ENCODE assay signal across 21 cellular contexts in the genomic region with DNA sequence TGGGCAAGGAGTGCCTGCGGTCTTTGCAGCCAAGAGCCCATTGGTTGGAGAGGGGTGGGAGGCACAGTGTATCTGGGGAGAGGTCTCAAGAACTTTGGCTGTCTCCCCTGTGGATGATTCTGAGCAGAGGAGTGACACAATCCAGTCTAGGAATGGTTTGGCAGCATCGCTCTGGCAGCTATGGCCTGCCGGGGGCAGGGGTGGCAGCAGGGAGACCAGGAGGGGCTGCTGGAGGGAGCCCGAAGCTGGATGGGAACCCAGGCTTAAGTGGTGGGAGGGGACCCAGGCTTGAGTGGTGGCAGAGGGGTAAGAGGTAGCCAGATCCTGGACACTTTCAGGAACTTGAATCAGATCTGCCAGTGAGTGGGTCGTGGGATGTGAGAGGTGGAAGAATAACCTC. TPM values are rescaled to one million over a fixed set of nuclear protein-coding genes. Genes with fewer than 3 reads are reported as not detected.
DNase-seq lines count a peak whose midpoint lies in the region; ATAC-seq and TF ChIP-seq lines count a peak whose summit lies in the region.
"Had no signal": no experiment of that assay in that cellular context is flagged by ENCODE, and none has a peak within 500 bp of the region (broad histone marks: within the 10 kb centered on the region; RNA-seq: fewer than 3 reads in every experiment).

No MANE protein-coding gene starts in this region.

- H3K4me3 Mint-ChIP-seq in activated CD8-positive, alpha-beta memory T cell treated with anti-CD3 and anti-CD28 coated beads, Interleukin-2, amount 10 ng/mL, durations not matched to agents 7 days and 5 days = no peak overlapping the region
- H3K4me3 Mint-ChIP-seq: activated B cell treated with CpG ODN at 0.5 μM for 24 hours, nephron progenitor cell had no signal

- no peaks in the 10 kb centered on the region for H3K27me3 Mint-ChIP-seq in activated CD8-positive, alpha-beta memory T cell treated with anti-CD3 and anti-CD28 coated beads, Interleukin-2, amount 10 ng/mL, durations not matched to agents 7 days and 5 days
- H3K27me3 Mint-ChIP-seq: activated B cell treated with CpG ODN at 0.5 μM for 24 hours, progenitor cell of endocrine pancreas had no signal

- H3K4me3 ChIP-seq in SK-N-MC (peak overlapping the region; percentile 67), spleen (peak overlapping the region in 1 of 8 donors; percentile 40), testis (no peak overlapping the region)
- no peak overlapping the region for H3K4me3 ChIP-seq in effector memory CD4-positive, alpha-beta T cell (ENCODE audit: insufficient read depth, low read depth, low read length, poor library complexity, severe bottlenecking)
- H3K4me3 ChIP-seq: breast epithelium had no signal

- H3K4me1 Mint-ChIP-seq in activated CD8-positive, alpha-beta memory T cell treated with anti-CD3 and anti-CD28 coated beads, Interleukin-2, amount 10 ng/mL, durations not matched to agents 7 days and 5 days = peaks cover 48% of the 10 kb centered on the region

- peaks cover 52% of the 10 kb centered on the region for H3K4me1 ChIP-seq in effector memory CD4-positive, alpha-beta T cell (ENCODE audit: control insufficient read depth, insufficient read depth, low read length, poor library complexity, severe bottlenecking)
- H3K4me1 ChIP-seq in spleen (peaks cover 48 to 97% (median 84%) of the 10 kb centered on the region in 6 donors), testis (peaks cover 34% of the 10 kb centered on the region)
- H3K4me1 ChIP-seq: breast epithelium, foreskin keratinocyte had no signal

- peak overlapping the region; percentile 18 for H3K27ac Mint-ChIP-seq in activated CD8-positive, alpha-beta memory T cell treated with anti-CD3 and anti-CD28 coated beads, Interleukin-2, amount 10 ng/mL, durations not matched to agents 7 days and 5 days
- H3K27ac Mint-ChIP-seq: activated B cell treated with CpG ODN at 0.5 μM for 24 hours, progenitor cell of endocrine pancreas had no signal

- peak overlapping the region; percentile 77 for H3K9ac ChIP-seq in SK-N-MC (ENCODE audit: insufficient read length)

- intact Hi-C loops in spleen (cut with DNase I; ENCODE audit: low total_unique reads) = no loop called here
- intact Hi-C loops in testis (cut with DNase I; ENCODE audit: low total_unique reads) = no loop called here

- no peaks in the 10 kb centered on the region for H3K27me3 ChIP-seq in effector memory CD4-positive, alpha-beta T cell (replicated peaks; ENCODE audit: control insufficient read depth, insufficient read depth, low read length, poor library complexity, severe bottlenecking)
- no peaks in the 10 kb centered on the region for H3K27me3 ChIP-seq in spleen (replicated peaks in 1 of 7)
- H3K27me3 ChIP-seq in testis = no peaks in the 10 kb centered on the region
- H3K27me3 ChIP-seq: breast epithelium, foreskin keratinocyte had no signal

- WGBS in spleen, 5 donors = 67 to 87% (median 70%) methylated on average over 5 of the region's 5 CpGs
- 91% methylated on average over 5 of the region's 5 CpGs for WGBS in testis, 2 donors

- no peaks in the 10 kb centered on the region for H3K9me3 ChIP-seq in SK-N-MC (ENCODE audit: low read depth, low read length)
- no peaks in the 10 kb centered on the region for H3K9me3 ChIP-seq in effector memory CD4-positive, alpha-beta T cell (ENCODE audit: control insufficient read depth, low read length)
- H3K9me3 ChIP-seq in spleen = no peaks in the 10 kb centered on the region
- H3K9me3 ChIP-seq in testis = no peaks in the 10 kb centered on the region
- H3K9me3 ChIP-seq: breast epithelium had no signal

- CTCF ChIA-PET in activated CD8-positive, alpha-beta memory T cell treated with anti-CD3 and anti-CD28 coated beads, Interleukin-2, amount 10 ng/mL, durations not matched to agents 7 days and 5 days (lab: Charles Lee) = no interaction called here

- H3K27ac ChIP-seq in SK-N-MC = peak overlapping the region; percentile 99
- H3K27ac ChIP-seq in effector memory CD4-positive, alpha-beta T cell (ENCODE audit: insufficient read depth, low read length, poor library complexity, severe bottlenecking) = peak overlapping the region; percentile 19
- peak overlapping the region in 7 of 8 donors; percentile 29 to 96 (median 82) for H3K27ac ChIP-seq in spleen
- no peak overlapping the region for H3K27ac ChIP-seq in testis
- H3K27ac ChIP-seq: breast epithelium, foreskin keratinocyte had no signal

- no peak for ATAC-seq in activated CD8-positive, alpha-beta memory T cell treated with anti-CD3 and anti-CD28 coated beads, Interleukin-2, amount 10 ng/mL, durations not matched to agents 7 days and 5 days
- ATAC-seq: foreskin keratinocyte, PC-3 had no signal

- TF ChIP-seq CTCF in spleen (IDR thresholded peaks at IDR 0.05 in 8 of 11, conservative IDR thresholded peaks at IDR 0.05 in 3 of 11) = no peak
- TF ChIP-seq CTCF in testis (IDR thresholded peaks at IDR 0.05) = no peak

- TF ChIP-seq POLR2A in spleen (IDR thresholded peaks at IDR 0.05) = no peak
- TF ChIP-seq POLR2A in testis (IDR thresholded peaks at IDR 0.05) = no peak

- peak; percentile 25 for DNase-seq in activated CD8-positive, alpha-beta memory T cell treated with anti-CD3 and anti-CD28 coated beads, Interleukin-2, amount 10 ng/mL, durations not matched to agents 7 days and 5 days
- no peak for DNase-seq in activated CD8-positive, alpha-beta memory T cell treated with anti-CD3 and anti-CD28 coated beads, Interleukin-2, amount 50 U/mL, for 48 hours
- DNase-seq in SK-N-MC (ENCODE audit: low read depth, low spot score) = no peak
- DNase-seq in effector memory CD4-positive, alpha-beta T cell = no peak
- DNase-seq in spleen = no peak
- DNase-seq in GM19238 (ENCODE audit: insufficient read length, low spot score) = no peak
- DNase-seq in testis = no peak
- DNase-seq in NCI-H1092 treated with DMSO at 0.1 percent for 48 hours (lab: John Stamatoyannopoulos, UW) = no peak
- DNase-seq: ACHN; activated B cell treated with CpG ODN at 0.5 μM for 24 hours; dermis blood vessel endothelial cell; foreskin keratinocyte; nephron progenitor cell; PC-3; stimulated activated CD4-positive, alpha-beta T cell treated with anti-CD3 and anti-CD28 coated beads, Interleukin-2, amount 100 ng/mL, for 48 hours had no signal

- peaks cover 20% of the 10 kb centered on the region for H3K36me3 Mint-ChIP-seq in activated CD8-positive, alpha-beta memory T cell treated with anti-CD3 and anti-CD28 coated beads, Interleukin-2, amount 10 ng/mL, durations not matched to agents 7 days and 5 days

- no peaks in the 10 kb centered on the region for H3K36me3 ChIP-seq in SK-N-MC (ENCODE audit: insufficient read depth, low read length)
- peaks cover 27% of the 10 kb centered on the region for H3K36me3 ChIP-seq in effector memory CD4-positive, alpha-beta T cell (ENCODE audit: control insufficient read depth, insufficient read depth, low read length)
- H3K36me3 ChIP-seq in spleen = peaks cover 0 to 52% (median 14%) of the 10 kb centered on the region in 6 donors
- no peaks in the 10 kb centered on the region for H3K36me3 ChIP-seq in testis (ENCODE audit: low read depth, missing control alignments)
- H3K36me3 ChIP-seq: breast epithelium had no signal

- no peaks in the 10 kb centered on the region for H3K9me3 Mint-ChIP-seq in activated CD8-positive, alpha-beta memory T cell treated with anti-CD3 and anti-CD28 coated beads, Interleukin-2, amount 10 ng/mL, durations not matched to agents 7 days and 5 days (ENCODE audit: low read depth)
- H3K9me3 Mint-ChIP-seq: activated B cell treated with CpG ODN at 0.5 μM for 24 hours, nephron progenitor cell had no signal

RNA-seq across cellular contexts. Expression of a gene that starts 30.1 kb away (rescaled TPM):
- not detected for total RNA-seq in activated CD8-positive, alpha-beta memory T cell treated with anti-CD3 and anti-CD28 coated beads, Interleukin-2, amount 10 ng/mL, durations not matched to agents 7 days and 5 days
- total RNA-seq in spleen (under 1 TPM in 3 of 7 donors, not detected in 4; 0.28 to 0.72 (median 0.35) TPM), testis (1 to 10 TPM in 1 of 2 donors, under 1 TPM in 1; 0.43 to 2.4 TPM)
- polyA plus RNA-seq in spleen (under 1 TPM in 2 of 3 donors, not detected in 1; 0.15 to 0.48 TPM), testis (ENCODE audit: insufficient read depth, low read depth, low replicate concordance) (1.1 TPM)
- total RNA-seq: activated B cell treated with CpG ODN at 0.5 μM for 24 hours; dermis blood vessel endothelial cell; epithelial cell of proximal tubule; foreskin keratinocyte; progenitor cell of endocrine pancreas; T-helper 2 cell treated with Interferon-gamma antibody and Interleukin-4, amounts not matched to agents 100 ng/mL and 5 ng/mL, for 36 hours; temporal lobe had no signal
- polyA plus RNA-seq: foreskin keratinocyte, keratinocyte had no signal

Comparison
In these comparisons a context has a peak if more than half of its experiments do, and no peak if none do; other contexts are left out.
1. H3K27ac ChIP-seq: peak in SK-N-MC (single experiment), effector memory CD4-positive, alpha-beta T cell (single experiment) and spleen (7 of 8); none in testis (0 of 2).